In genomic region chr10:21047096-21047495, GRCh38 we compare ENCODE assay signal across 26 cellular contexts.
"Had no signal": no experiment of that assay in that cellular context is flagged by ENCODE, and none has a peak within 500 bp of the region (broad histone marks: within the 10 kb centered on the region; RNA-seq: fewer than 3 reads in every experiment).

No MANE protein-coding gene starts in this region.

- H3K4me3 Mint-ChIP-seq: naive B cell; natural killer cell treated with Interleukin-12 subunit alpha and Interleukin-12 subunit beta and Interleukin-15 and Interleukin-18, amount 100 ng/mL, for 72 hours; neural crest cell; stimulated activated memory B cell treated with anti-CD40 and anti-IgM and Interleukin-4, amounts not matched to agents 10 μg/mL and 1 μg/mL and 100 μg/mL, for 72 hours; type B pancreatic cell had no signal

- H3K4me1 Mint-ChIP-seq: naive B cell; stimulated activated memory B cell treated with anti-CD40 and anti-IgM and Interleukin-4, amounts not matched to agents 10 μg/mL and 1 μg/mL and 100 μg/mL, for 72 hours had no signal

- H3K9me3 Mint-ChIP-seq: natural killer cell treated with Interleukin-12 subunit alpha and Interleukin-12 subunit beta and Interleukin-15 and Interleukin-18, amount 100 ng/mL, for 72 hours had no signal

- ATAC-seq: left ventricle myocardium superior; natural killer cell treated with Interleukin-12 subunit alpha and Interleukin-12 subunit beta and Interleukin-15 and Interleukin-18, amount 100 ng/mL, for 72 hours; right lobe of liver; stimulated activated memory B cell treated with anti-CD40 and anti-IgM and Interleukin-4, amounts not matched to agents 10 μg/mL and 1 μg/mL and 100 μg/mL, for 72 hours; stimulated activated naive CD8-positive, alpha-beta T cell treated with anti-CD3 and anti-CD28 coated beads, Interleukin-15, Interleukin-2, amounts not matched to agents 100 U/mL and 50 U/mL, for 24 hours had no signal

- H3K27ac Mint-ChIP-seq: naive B cell; natural killer cell treated with Interleukin-12 subunit alpha and Interleukin-12 subunit beta and Interleukin-15 and Interleukin-18, amount 100 ng/mL, for 72 hours; progenitor cell of endocrine pancreas; stimulated activated memory B cell treated with anti-CD40 and anti-IgM and Interleukin-4, amounts not matched to agents 10 μg/mL and 1 μg/mL and 100 μg/mL, for 72 hours; type B pancreatic cell had no signal

- H2AFZ ChIP-seq: parathyroid adenoma had no signal

- H3K36me3 ChIP-seq: esophagus squamous epithelium, lower lobe of right lung, neutrophil, right lobe of liver, spleen, tibial artery had no signal

- DNase-seq: dermis blood vessel endothelial cell; effector memory CD4-positive, alpha-beta T cell; erythroblast; esophagus squamous epithelium; hypothalamus; left ventricle myocardium superior; lower lobe of right lung; naive B cell; right lobe of liver; spleen; stimulated activated CD4-positive, alpha-beta T cell treated with anti-CD3 and anti-CD28 coated beads, Interleukin-4, amount 100 ng/mL, for 4 hours; stimulated activated naive CD8-positive, alpha-beta T cell treated with anti-CD3 and anti-CD28 coated beads, Interleukin-15, Interleukin-2, amounts not matched to agents 100 U/mL and 50 U/mL, for 24 hours; substantia nigra; testis; tibial artery had no signal

- H3K27me3 ChIP-seq: esophagus squamous epithelium, right lobe of liver, testis, tibial artery had no signal

- H3K9me3 ChIP-seq: esophagus squamous epithelium, lower lobe of right lung, neutrophil, right lobe of liver, testis, tibial artery had no signal

- H3K9ac ChIP-seq: parathyroid adenoma had no signal

- FAIRE-seq: endothelial cell of umbilical vein, frontal cortex, islet of Langerhans had no signal

- H3K27me3 Mint-ChIP-seq: progenitor cell of endocrine pancreas; stimulated activated memory B cell treated with anti-CD40 and anti-IgM and Interleukin-4, amounts not matched to agents 10 μg/mL and 1 μg/mL and 100 μg/mL, for 72 hours had no signal

- H3K36me3 Mint-ChIP-seq: naive B cell; natural killer cell treated with Interleukin-12 subunit alpha and Interleukin-12 subunit beta and Interleukin-15 and Interleukin-18, amount 100 ng/mL, for 72 hours; stimulated activated memory B cell treated with anti-CD40 and anti-IgM and Interleukin-4, amounts not matched to agents 10 μg/mL and 1 μg/mL and 100 μg/mL, for 72 hours; type B pancreatic cell had no signal

- H3K4me3 ChIP-seq: coronary artery, esophagus squamous epithelium, lower lobe of right lung, right lobe of liver, spleen, testis, tibial artery had no signal

- H3K4me1 ChIP-seq: esophagus squamous epithelium, parathyroid adenoma, right lobe of liver, spleen, testis, tibial artery had no signal

- H3K27ac ChIP-seq: coronary artery, esophagus squamous epithelium, lower lobe of right lung, neutrophil, parathyroid adenoma, right lobe of liver, spleen, testis, tibial artery had no signal
